ENCODE assay signal across 1 cellular context in genomic region chr17:57956311-57957119, GRCh38.
TF ChIP-seq lines count a peak whose summit lies in the region.

No MANE protein-coding gene starts in this region.

TF ChIP-seq in HEK293, 187 proteins besides CTCF, POLR2A, EP300 and RAD21 (continued from another document):
- no peak for TF ChIP-seq ZNF529 (tag by site-specific recombination; IDR thresholded peaks at IDR 0.05; ENCODE audit: insufficient replicate concordance)
- peak; percentile 63 for TF ChIP-seq ZNF600 (tag by site-specific recombination; IDR thresholded peaks at IDR 0.05)
- peak; percentile 33; the same call in 1 of the 2 replicates for TF ChIP-seq SP3 (tag by site-specific recombination; IDR thresholded peaks at IDR 0.05)
- TF ChIP-seq ZBTB20 (tag by site-specific recombination; IDR thresholded peaks at IDR 0.05) = peak; percentile 60; the same call in 1 of the 2 replicates
- TF ChIP-seq ZNF398 (tag by site-specific recombination; IDR thresholded peaks at IDR 0.05) = peak; percentile 41
- no peak for TF ChIP-seq ZNF19 (tag by site-specific recombination; IDR thresholded peaks at IDR 0.05; ENCODE audit: low read depth)
- TF ChIP-seq KLF7 (tag by site-specific recombination; IDR thresholded peaks at IDR 0.05; ENCODE audit: borderline replicate concordance) = no peak; the same call in 1 of the 2 replicates
- TF ChIP-seq IKZF3 (tag by site-specific recombination; IDR thresholded peaks at IDR 0.05) = peak; percentile 64; the same call in 1 of the 2 replicates
- no peak for TF ChIP-seq SETDB1 (IDR thresholded peaks at IDR 0.05; ENCODE audit: insufficient read length, low read length)
- TF ChIP-seq KLF9 (tag by site-specific recombination; IDR thresholded peaks at IDR 0.05; ENCODE audit: low read depth) = peak; percentile 52
- peak; percentile 83 for TF ChIP-seq PRDM10 (tag by site-specific recombination; IDR thresholded peaks at IDR 0.05)
- peak; percentile 64 for TF ChIP-seq PATZ1 (tag by site-specific recombination; IDR thresholded peaks at IDR 0.05)
- no peak for TF ChIP-seq ZNF48 (tag by site-specific recombination; IDR thresholded peaks at IDR 0.05)
- TF ChIP-seq ZNF654 (tag by site-specific recombination; IDR thresholded peaks at IDR 0.05; ENCODE audit: low read depth) = no peak
- no peak for TF ChIP-seq HOXA7 (CRISPR knock-in tag; IDR thresholded peaks at IDR 0.05; ENCODE audit: borderline replicate concordance)
- TF ChIP-seq SP2 (tag by site-specific recombination; IDR thresholded peaks at IDR 0.05) = peak; percentile 16; the same call in 1 of the 2 replicates
- TF ChIP-seq ZNF121 (tag by site-specific recombination; IDR thresholded peaks at IDR 0.05) = peak; percentile 51; the same call in 1 of the 2 replicates
- TF ChIP-seq KLF10 (tag by site-specific recombination; IDR thresholded peaks at IDR 0.05) = peak; percentile 37; the same call in 1 of the 2 replicates
- TF ChIP-seq ZEB2 (tag by site-specific recombination; IDR thresholded peaks at IDR 0.05) = 0 out of 2 replicates have a peak, but pooled peaks have one; percentile 13
- TF ChIP-seq ZBTB44 (tag by site-specific recombination; IDR thresholded peaks at IDR 0.05) = peak; percentile 72; the same call in 1 of the 2 replicates
- no peak for TF ChIP-seq ZNF704 (tag by site-specific recombination; IDR thresholded peaks at IDR 0.05)
- peak; percentile 66 for TF ChIP-seq ZBTB17 (tag by site-specific recombination; IDR thresholded peaks at IDR 0.05)
- TF ChIP-seq MYNN (tag by site-specific recombination; IDR thresholded peaks at IDR 0.05; ENCODE audit: borderline replicate concordance) = no peak
- no peak for TF ChIP-seq PBX3 (CRISPR knock-in tag; IDR thresholded peaks at IDR 0.05)
- no peak for TF ChIP-seq GLI2 (tag by site-specific recombination; IDR thresholded peaks at IDR 0.05; ENCODE audit: borderline replicate concordance, low read depth)
- TF ChIP-seq ZBTB21 (tag by site-specific recombination; IDR thresholded peaks at IDR 0.05) = no peak
- TF ChIP-seq GLIS1 (tag by site-specific recombination; IDR thresholded peaks at IDR 0.05) = peak; percentile 61
- no peak for TF ChIP-seq ZNF112 (tag by site-specific recombination; IDR thresholded peaks at IDR 0.05)
TF ChIP-seq in HEK293: peak in this region for 19.
